ENCODE assay signal across 18 cellular contexts in the genomic region with DNA sequence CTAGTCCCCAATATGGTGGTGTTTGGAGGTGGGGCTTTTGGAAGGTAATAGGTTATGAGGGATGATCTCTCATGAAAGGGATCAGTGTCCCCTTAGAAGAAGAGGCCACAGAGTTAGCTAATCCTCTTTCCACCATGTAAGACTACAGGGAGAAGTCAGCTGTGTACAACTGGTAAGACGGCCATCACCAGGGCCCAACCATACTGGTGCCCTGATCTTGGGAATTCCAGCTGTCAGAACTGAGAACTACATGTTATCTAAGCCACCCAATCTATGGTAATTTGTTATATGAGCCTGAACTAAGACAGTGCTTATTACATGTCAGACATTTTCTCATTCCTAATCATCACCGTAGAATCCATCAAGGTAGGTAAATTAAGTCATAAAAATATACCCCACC.
"Had no signal": no experiment of that assay in that cellular context is flagged by ENCODE, and none has a peak within 500 bp of the region (broad histone marks: within the 10 kb centered on the region; RNA-seq: fewer than 3 reads in every experiment).

No MANE protein-coding gene starts in this region.

- ATAC-seq: esophagus mucosa; heart left ventricle; naive thymus-derived CD4-positive, alpha-beta T cell; psoas muscle; right lobe of liver; stimulated activated effector memory CD8-positive, alpha-beta T cell treated with anti-CD3 and anti-CD28 coated beads, Interleukin-12 subunit alpha, Interleukin-12 subunit beta, amount 100 ng/mL, for 72 hours had no signal

- H3K27ac ChIP-seq: coronary artery, heart left ventricle, neutrophil, psoas muscle, right lobe of liver, tibial artery had no signal

- H3K4me1 ChIP-seq: heart left ventricle, psoas muscle, tibial artery had no signal

- H3K36me3 Mint-ChIP-seq: naive thymus-derived CD4-positive, alpha-beta T cell; stimulated activated effector memory CD8-positive, alpha-beta T cell treated with anti-CD3 and anti-CD28 coated beads, Interleukin-12 subunit alpha, Interleukin-12 subunit beta, amount 100 ng/mL, for 72 hours had no signal

- H3K9me3 Mint-ChIP-seq: naive thymus-derived CD4-positive, alpha-beta T cell; stimulated activated effector memory CD8-positive, alpha-beta T cell treated with anti-CD3 and anti-CD28 coated beads, Interleukin-12 subunit alpha, Interleukin-12 subunit beta, amount 100 ng/mL, for 72 hours; stimulated activated naive CD8-positive, alpha-beta T cell treated with anti-CD3 and anti-CD28 coated beads, Interleukin-15, Interleukin-2, amounts not matched to agents 100 ng/mL and 50 ng/mL, for 24 hours had no signal

- H3K27ac Mint-ChIP-seq: stimulated activated effector memory CD8-positive, alpha-beta T cell treated with anti-CD3 and anti-CD28 coated beads, Interleukin-12 subunit alpha, Interleukin-12 subunit beta, amount 100 ng/mL, for 72 hours; stimulated activated naive CD8-positive, alpha-beta T cell treated with anti-CD3 and anti-CD28 coated beads, Interleukin-15, Interleukin-2, amounts not matched to agents 100 ng/mL and 50 ng/mL, for 24 hours had no signal

- H3K36me3 ChIP-seq: heart left ventricle, neutrophil, right lobe of liver, tibial artery had no signal

- H3K4me1 Mint-ChIP-seq: naive thymus-derived CD4-positive, alpha-beta T cell; stimulated activated effector memory CD8-positive, alpha-beta T cell treated with anti-CD3 and anti-CD28 coated beads, Interleukin-12 subunit alpha, Interleukin-12 subunit beta, amount 100 ng/mL, for 72 hours had no signal

- H3K27me3 ChIP-seq: heart left ventricle, neutrophil, right lobe of liver, tibial artery had no signal

- H3K4me3 ChIP-seq: coronary artery, heart left ventricle, psoas muscle, right lobe of liver, tibial artery had no signal

- H3K27me3 Mint-ChIP-seq: naive thymus-derived CD4-positive, alpha-beta T cell; stimulated activated naive CD8-positive, alpha-beta T cell treated with anti-CD3 and anti-CD28 coated beads, Interleukin-15, Interleukin-2, amounts not matched to agents 100 ng/mL and 50 ng/mL, for 24 hours had no signal

- DNase-seq: effector memory CD4-positive, alpha-beta T cell; heart left ventricle; hippocampal formation; mesendoderm; naive thymus-derived CD4-positive, alpha-beta T cell; psoas muscle; retina; right lobe of liver; stimulated activated CD4-positive, alpha-beta T cell treated with anti-CD3 and anti-CD28 coated beads, Interleukin-4, amount 100 ng/mL, for 1 hour; stimulated activated CD8-positive, alpha-beta memory T cell treated with anti-CD3 and anti-CD28 coated beads, Interleukin-4, amount 100 ng/mL, for 48 hours; tibial artery had no signal

- H3K9me3 ChIP-seq: heart left ventricle, neutrophil, psoas muscle, right lobe of liver, tibial artery had no signal

- H3K4me3 Mint-ChIP-seq: naive thymus-derived CD4-positive, alpha-beta T cell; stimulated activated effector memory CD8-positive, alpha-beta T cell treated with anti-CD3 and anti-CD28 coated beads, Interleukin-12 subunit alpha, Interleukin-12 subunit beta, amount 100 ng/mL, for 72 hours; stimulated activated naive CD8-positive, alpha-beta T cell treated with anti-CD3 and anti-CD28 coated beads, Interleukin-15, Interleukin-2, amounts not matched to agents 100 ng/mL and 50 ng/mL, for 24 hours had no signal

- FAIRE-seq: endometrium, frontal cortex had no signal
